ENCODE assay signal across 8 cellular contexts in the genomic region with DNA sequence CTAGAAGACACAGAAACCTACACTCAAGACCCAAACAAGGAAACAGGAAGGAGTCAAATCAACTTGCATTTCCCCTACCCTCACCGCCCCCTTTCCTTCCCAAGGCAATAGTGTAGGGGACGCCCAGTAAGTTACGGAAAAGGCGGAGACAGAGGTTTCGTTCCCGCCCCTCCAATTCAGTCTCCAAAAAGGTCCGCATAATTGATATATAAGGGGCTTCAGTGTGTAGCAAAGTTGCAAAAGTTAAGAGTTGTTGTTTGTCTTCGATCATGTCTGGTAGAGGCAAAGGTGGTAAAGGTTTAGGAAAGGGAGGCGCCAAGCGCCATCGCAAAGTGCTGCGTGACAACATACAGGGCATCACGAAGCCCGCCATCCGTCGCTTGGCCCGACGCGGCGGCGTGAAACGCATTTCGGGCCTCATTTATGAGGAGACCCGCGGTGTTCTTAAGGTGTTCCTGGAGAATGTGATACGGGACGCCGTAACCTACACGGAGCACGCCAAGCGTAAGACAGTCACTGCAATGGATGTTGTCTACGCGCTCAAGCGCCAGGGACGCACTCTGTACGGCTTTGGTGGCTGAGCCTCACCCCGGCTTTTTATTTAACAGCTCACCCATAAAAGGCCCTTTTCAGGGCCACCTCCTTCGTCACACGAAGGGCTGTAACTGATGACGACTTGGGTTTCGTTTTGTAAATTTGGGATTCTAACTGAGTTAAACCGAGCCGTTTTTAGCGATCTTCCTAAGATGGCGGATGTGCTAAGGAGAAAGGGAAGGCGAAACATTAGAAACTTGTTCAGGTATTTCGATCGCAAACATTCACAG.
A peak's percentile ranks its signal among the peaks of the same experiment; 100 is the strongest.
DNase-seq lines count a peak whose midpoint lies in the region; ATAC-seq and TF ChIP-seq lines count a peak whose summit lies in the region.

No MANE protein-coding gene starts in this region.

- ATAC-seq in GM19324 (IDR thresholded peaks at IDR 0.05; ENCODE audit: low FRiP score, unreplicated experiment), result peak; percentile 62
- ATAC-seq in HG03521 (IDR thresholded peaks at IDR 0.05; ENCODE audit: unreplicated experiment), result peak; percentile 49

- peak overlapping the region in 1 of 2 donors; percentile 16 for H3K27ac ChIP-seq in ovary
- peak overlapping the region; percentile 43 for H3K27ac ChIP-seq in vagina

- H3K27me3 ChIP-seq in ovary (no peaks in the 10 kb centered on the region), vagina (no peaks in the 10 kb centered on the region)

- TF ChIP-seq CTCF in fibroblast of mammary gland (conservative IDR thresholded peaks at IDR 0.05; ENCODE audit: control insufficient read depth, insufficient read depth, low read depth, low read length), result no peak
- no peak for TF ChIP-seq CTCF in ovary (IDR thresholded peaks at IDR 0.05)
- no peak for TF ChIP-seq CTCF in vagina (IDR thresholded peaks at IDR 0.05)

- H3K4me3 ChIP-seq in fibroblast of mammary gland (ENCODE audit: control insufficient read depth, low read depth, low read length), result peak overlapping the region; percentile 50
- peak overlapping the region; percentile 36 for H3K4me3 ChIP-seq in ovary
- H3K4me3 ChIP-seq in vagina, result peak overlapping the region; percentile 41 to 50

- peak; percentile 52 for DNase-seq in AG08396 (ENCODE audit: low spot score)
- peak; percentile 62 for DNase-seq in activated T-cell treated with anti-CD3 and anti-CD28 coated beads for 48 hours (ENCODE audit: low read depth)
- DNase-seq in fibroblast of mammary gland (ENCODE audit: low read depth), result peak; percentile 72
- no peak for DNase-seq in ovary
- DNase-seq in vagina (ENCODE audit: extremely low spot score in 2 of 2), result no peak
- no peak for DNase-seq in NCI-H2227 (lab: John Stamatoyannopoulos, UW; ENCODE audit: unreplicated experiment)

- intact Hi-C loops in ovary (cut with DNase I), result no loop called here
- intact Hi-C loops in vagina (cut with DNase I), result no loop called here

- TF ChIP-seq EP300 in ovary (IDR thresholded peaks at IDR 0.05), result no peak

- H3K4me1 ChIP-seq in ovary (ENCODE audit: insufficient read depth) (peaks cover 3% of the 10 kb centered on the region), vagina (no peaks in the 10 kb centered on the region)

- H3K9me3 ChIP-seq in ovary (no peaks in the 10 kb centered on the region), vagina (no peaks in the 10 kb centered on the region)

- TF ChIP-seq POLR2A in ovary (IDR thresholded peaks at IDR 0.05) (no peak), vagina (IDR thresholded peaks at IDR 0.05) (peak in 1 of 2 donors; percentile 31)

- 2 to 3% (median 2%) methylated on average over 48 of the region's 48 CpGs for WGBS in ovary, 3 donors

- H3K36me3 ChIP-seq in ovary, result no peaks in the 10 kb centered on the region
- no peaks in the 10 kb centered on the region for H3K36me3 ChIP-seq in vagina

Comparison
In these comparisons a context has a peak if more than half of its experiments do, and no peak if none do; other contexts are left out.
1. DNase-seq: peak in AG08396 (single experiment), activated T-cell treated with anti-CD3 and anti-CD28 coated beads for 48 hours (single experiment) and fibroblast of mammary gland (single experiment); none in ovary (0 of 5), vagina (0 of 2) and NCI-H2227 (single experiment).
2. Peak in every context shown above with its lines, with median percentiles within 50 percentile points of each other: H3K4me3 ChIP-seq.